18 cellular contexts compared by ENCODE assay signal in the genomic region with DNA sequence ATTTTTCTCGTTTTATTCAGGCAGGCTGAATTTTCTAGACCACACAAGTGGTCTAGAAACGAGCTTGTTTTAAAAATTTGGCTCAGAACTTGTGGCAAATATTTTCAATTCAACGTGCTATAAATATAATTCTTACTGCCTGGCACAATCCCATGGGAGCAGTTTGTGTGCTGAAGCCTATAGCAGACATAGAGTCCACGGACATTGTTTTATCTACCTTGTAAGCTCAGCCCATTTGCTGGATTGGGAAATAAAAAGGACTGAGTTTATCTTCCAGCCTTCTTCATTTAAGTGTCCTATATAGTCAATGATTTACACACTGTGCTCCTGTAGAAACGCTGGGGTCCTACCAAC.
"Had no signal": no experiment of that assay in that cellular context is flagged by ENCODE, and none has a peak within 500 bp of the region (broad histone marks: within the 10 kb centered on the region; RNA-seq: fewer than 3 reads in every experiment).

No MANE protein-coding gene starts in this region.

- H3K36me3 ChIP-seq: prostate gland had no signal

- H3K27ac ChIP-seq: epithelial cell of prostate, prostate gland, testis had no signal

- H3K27me3 ChIP-seq: testis had no signal

- H3K4me1 Mint-ChIP-seq: activated CD4-positive, alpha-beta T cell treated with anti-CD3 and anti-CD28 coated beads, Interleukin-2, amount 10 ng/mL, durations not matched to agents 7 days and 5 days; activated naive CD4-positive, alpha-beta T cell treated with anti-CD3 and anti-CD28 coated beads, Interleukin-2, amount 10 ng/mL, durations not matched to agents 7 days and 5 days; naive thymus-derived CD4-positive, alpha-beta T cell had no signal

- H3K9me3 Mint-ChIP-seq: activated CD4-positive, alpha-beta T cell treated with anti-CD3 and anti-CD28 coated beads, Interleukin-2, amount 10 ng/mL, durations not matched to agents 7 days and 5 days; activated naive CD4-positive, alpha-beta T cell treated with anti-CD3 and anti-CD28 coated beads, Interleukin-2, amount 10 ng/mL, durations not matched to agents 7 days and 5 days; activated T-helper 2 cell treated with anti-CD3 and anti-CD28 coated beads, Interferon-gamma antibody, Interleukin-2, Interleukin-4, amounts not matched to agents 10 μg/mL and 5 μg/mL and 100 μg/mL, durations not matched to agents 14 hours and 24 hours and 36 hours; naive thymus-derived CD4-positive, alpha-beta T cell had no signal

- H3K27ac Mint-ChIP-seq: activated CD4-positive, alpha-beta T cell treated with anti-CD3 and anti-CD28 coated beads, Interleukin-2, amount 10 ng/mL, durations not matched to agents 7 days and 5 days; activated naive CD4-positive, alpha-beta T cell treated with anti-CD3 and anti-CD28 coated beads, Interleukin-2, amount 10 ng/mL, durations not matched to agents 7 days and 5 days; activated T-helper 2 cell treated with anti-CD3 and anti-CD28 coated beads, Interferon-gamma antibody, Interleukin-2, Interleukin-4, amounts not matched to agents 10 μg/mL and 5 μg/mL and 100 μg/mL, durations not matched to agents 14 hours and 24 hours and 36 hours; naive thymus-derived CD4-positive, alpha-beta T cell had no signal

- H3K4me1 ChIP-seq: prostate gland, testis had no signal

- H3K4me3 Mint-ChIP-seq: activated CD4-positive, alpha-beta T cell treated with anti-CD3 and anti-CD28 coated beads, Interleukin-2, amount 10 ng/mL, durations not matched to agents 7 days and 5 days; activated naive CD4-positive, alpha-beta T cell treated with anti-CD3 and anti-CD28 coated beads, Interleukin-2, amount 10 ng/mL, durations not matched to agents 7 days and 5 days; naive thymus-derived CD4-positive, alpha-beta T cell had no signal

- H3K4me3 ChIP-seq: lung, prostate gland had no signal

- ATAC-seq: left cardiac atrium; naive thymus-derived CD4-positive, alpha-beta T cell; sciatic nerve; stimulated activated naive CD8-positive, alpha-beta T cell treated with anti-CD3 and anti-CD28 coated beads, Interleukin-15, Interleukin-2, amounts not matched to agents 100 U/mL and 50 U/mL, for 24 hours had no signal

- H3K9me3 ChIP-seq: prostate gland, testis had no signal

- DNase-seq: activated CD4-positive, alpha-beta T cell treated with anti-CD3 and anti-CD28 coated beads, Interleukin-2, amount 10 ng/mL, durations not matched to agents 7 days and 5 days; activated CD4-positive, CD25-positive, alpha-beta regulatory T cell; activated naive CD4-positive, alpha-beta T cell treated with anti-CD3 and anti-CD28 coated beads, Interleukin-2, amount 10 ng/mL, durations not matched to agents 7 days and 5 days; activated T-cell treated with anti-CD3 and anti-CD28 coated beads for 4 hours; cortex of kidney; effector memory CD4-positive, alpha-beta T cell; left cardiac atrium; naive thymus-derived CD4-positive, alpha-beta T cell; stimulated activated CD4-positive, alpha-beta T cell treated with anti-CD3 and anti-CD28 coated beads, Interleukin-4, amount 100 ng/mL, for 1 hour; stimulated activated CD8-positive, alpha-beta memory T cell treated with anti-CD3 and anti-CD28 coated beads, Interleukin-4, amount 100 ng/mL, for 48 hours; stimulated activated naive CD8-positive, alpha-beta T cell treated with anti-CD3 and anti-CD28 coated beads, Interleukin-15, Interleukin-2, amounts not matched to agents 100 U/mL and 50 U/mL, for 24 hours; T-helper 2 cell; testis had no signal
